In genomic region chr11:116723511-116723910, GRCh38 we compare ENCODE assay signal across 16 cellular contexts. TPM values are rescaled to one million over a fixed set of nuclear protein-coding genes. Genes with fewer than 3 reads are reported as not detected.
A peak's percentile ranks its signal among the peaks of the same experiment; 100 is the strongest.
DNase-seq lines count a peak whose midpoint lies in the region; ATAC-seq, FAIRE-seq and TF ChIP-seq lines count a peak whose summit lies in the region.
"Had no signal": no experiment of that assay in that cellular context is flagged by ENCODE, and none has a peak within 500 bp of the region (broad histone marks: within the 10 kb centered on the region; RNA-seq: fewer than 3 reads in every experiment).

No MANE protein-coding gene starts in this region.

- no peaks in the 10 kb centered on the region for H3K9me3 Mint-ChIP-seq in central memory CD8-positive, alpha-beta T cell
- H3K9me3 Mint-ChIP-seq: CD4-positive, alpha-beta memory T cell had no signal

- no peaks in the 10 kb centered on the region for H4K20me1 ChIP-seq in HepG2 (ENCODE audit: insufficient read depth, low read length)

- WGBS in HepG2 (ENCODE audit: low lambda C conversion rate), result 3% methylated on average over 5 of the region's 7 CpGs

- peaks cover 6 to 76% of the 10 kb centered on the region in 2 experiments; a peak in 3 of 5 replicates for H3K27me3 ChIP-seq in HepG2 (ENCODE audit: control insufficient read depth in 1 of 2, insufficient read depth in 2 of 2, low read length in 2 of 2)
- H3K27me3 ChIP-seq in tibial artery, result peaks cover 0 to 4% of the 10 kb centered on the region in 2 donors

- TF ChIP-seq EP300 in HepG2 (IDR thresholded peaks at IDR 0.05; ENCODE audit: low read depth in 2 of 2, low read length in 2 of 2) (no peak), HepG2 (CRISPR knock-in tag; IDR thresholded peaks at IDR 0.05; ENCODE audit: borderline replicate concordance) (no peak)

- CTCF ChIA-PET in HepG2 (lab: Yijun Ruan, JAX; ENCODE audit: low intra/inter-chr PET ratio, low total read pairs), result no interaction called here

- H2AFZ ChIP-seq in HepG2 (ENCODE audit: low read length), result no peak overlapping the region

- TF ChIP-seq RAD21 in HepG2 (CRISPR knock-in tag; IDR thresholded peaks at IDR 0.05), result no peak

- no peak for DNase-seq in central memory CD8-positive, alpha-beta T cell (ENCODE audit: low spot score in 2 of 2)
- DNase-seq in HepG2 (ENCODE audit: low spot score) (no peak), posterior vena cava (ENCODE audit: low spot score) (peak; percentile 64), tibial artery (no peak), pons (ENCODE audit: low spot score) (no peak)
- DNase-seq: C1 segment of cervical spinal cord; Caco-2; CD4-positive, alpha-beta memory T cell; DMS153; DND-41; GOT3; HCEC 1CT had no signal

- H3K9me3 ChIP-seq in HepG2 (ENCODE audit: low read length), result no peaks in the 10 kb centered on the region
- H3K9me3 ChIP-seq in tibial artery, result no peaks in the 10 kb centered on the region
- H3K9me3 ChIP-seq: Caco-2 had no signal

- H3K36me3 ChIP-seq in HepG2 (replicated peaks in 1 of 2; ENCODE audit: control insufficient read depth in 1 of 2, insufficient read depth in 2 of 2, low read length in 2 of 2) (no peaks in the 10 kb centered on the region), tibial artery (no peaks in the 10 kb centered on the region)

- no peak overlapping the region for H3K4me3 Mint-ChIP-seq in central memory CD8-positive, alpha-beta T cell
- H3K4me3 Mint-ChIP-seq: CD4-positive, alpha-beta memory T cell had no signal

- H3K4me3 ChIP-seq in HepG2 (replicated peaks in 1 of 3; ENCODE audit: insufficient read depth in 1 of 3, low read depth in 2 of 3, low read length in 3 of 3) (no peak overlapping the region), tibial artery (no peak overlapping the region)

- H3K27ac Mint-ChIP-seq in central memory CD8-positive, alpha-beta T cell (ENCODE audit: low read depth), result peak overlapping the region; percentile 9
- H3K27ac Mint-ChIP-seq: CD4-positive, alpha-beta memory T cell had no signal

- peaks cover 41% of the 10 kb centered on the region for H3K27me3 Mint-ChIP-seq in central memory CD8-positive, alpha-beta T cell

- no peak overlapping the region for H3K4me2 ChIP-seq in HepG2 (ENCODE audit: low read depth, low read length)

- no peak for TF ChIP-seq CTCF in HepG2 (CRISPR knock-in tag; IDR thresholded peaks at IDR 0.05)
- TF ChIP-seq CTCF in tibial artery (IDR thresholded peaks at IDR 0.05), result no peak

- H3K4me1 ChIP-seq in HepG2 (ENCODE audit: insufficient read depth, low read length) (no peaks in the 10 kb centered on the region), tibial artery (peaks cover 0 to 12% (median 9%) of the 10 kb centered on the region in 4 donors)
- H3K4me1 ChIP-seq: Caco-2 had no signal

- FAIRE-seq in HepG2 (lab: Jason Lieb, UNC), result no peak
- FAIRE-seq: G401.6, GM12892, H54 had no signal

- BruUV-seq in HepG2 (replicated peaks; lab: Mats Ljungman, UMichigan), result no TSS peak

- in situ Hi-C loops in HepG2 (cut with HindIII; ENCODE audit: extremely low pct_ligation_motif_present, low pct_unique_long_range_greater_than_20kb), result no loop called here

- no peak overlapping the region for H3K9ac ChIP-seq in HepG2 (ENCODE audit: insufficient read depth, low read depth, low read length)

- no peaks in the 10 kb centered on the region for H3K79me2 ChIP-seq in HepG2 (ENCODE audit: insufficient read depth, low read length)

- H3K36me3 Mint-ChIP-seq in central memory CD8-positive, alpha-beta T cell (ENCODE audit: insufficient read depth), result peaks cover 3% of the 10 kb centered on the region
- H3K36me3 Mint-ChIP-seq: CD4-positive, alpha-beta memory T cell had no signal

- intact Hi-C loops in HepG2 (cut with micrococcal nuclease; ENCODE audit: unreplicated experiment) (no loop called here), posterior vena cava (cut with DNase I) (no loop called here), tibial artery (cut with DNase I; ENCODE audit: low total_unique reads) (no loop called here)

- POLR2A ChIA-PET in HepG2 (lab: Yijun Ruan, JAX), result no interaction called here

- TF ChIP-seq POLR2A in HepG2 (IDR thresholded peaks at IDR 0.05; ENCODE audit: insufficient read depth in 1 of 2, low read depth in 2 of 2, low read length in 2 of 2), result no peak

- H3K27ac ChIP-seq in HepG2 (ENCODE audit: extremely low read length, insufficient read depth, low read length), result no peak overlapping the region
- no peak overlapping the region for H3K27ac ChIP-seq in tibial artery

- H3K4me1 Mint-ChIP-seq in central memory CD8-positive, alpha-beta T cell, result no peaks in the 10 kb centered on the region

- no peak for ATAC-seq in central memory CD8-positive, alpha-beta T cell (replicated peaks; ENCODE audit: extremely low read depth, poor library complexity, severe bottlenecking)
- peak; percentile 30; the same call in 2 of the 3 replicates for ATAC-seq in HepG2
- no peak for ATAC-seq in HG02970 (IDR thresholded peaks at IDR 0.05; ENCODE audit: low FRiP score, unreplicated experiment)

TF ChIP-seq in HepG2, 621 proteins besides CTCF, POLR2A, EP300 and RAD21:
- TF ChIP-seq ZNF589 (CRISPR knock-in tag; conservative IDR thresholded peaks at IDR 0.05) (no peak), ZNF260 (CRISPR knock-in tag; IDR thresholded peaks at IDR 0.05; ENCODE audit: borderline replicate concordance, low read depth) (no peak), MIER3 (CRISPR knock-in tag; IDR thresholded peaks at IDR 0.05; ENCODE audit: borderline replicate concordance) (no peak), IRF2 (CRISPR knock-in tag; IDR thresholded peaks at IDR 0.05) (no peak), ZNF644 (CRISPR knock-in tag; IDR thresholded peaks at IDR 0.05; ENCODE audit: low read depth) (no peak)

RNA-seq across cellular contexts. Expression of gene BUD13, which starts 49.3 kb away (rescaled TPM):
- total RNA-seq in HepG2 (2016; rRNA removed; fragmentation: Illumina TruSeq; extraction: Trizol) (25.9 and 31.9 TPM in 2 replicates), posterior vena cava (10 to 100 TPM in 1 of 2 donors, 1 to 10 TPM in 1; 9.2 to 10.2 TPM)
- total RNA-seq in HepG2 (2016; cell fraction: cytosol; rRNA removed; fragmentation: Illumina TruSeq; extraction: Trizol; ENCODE audit: low read depth), result 9.8 and 11.4 TPM in 2 replicates
- total RNA-seq in HepG2 (2016; cell fraction: insoluble cytoplasmic fraction; rRNA removed; fragmentation: Illumina TruSeq; extraction: Trizol), result 26.1 and 34.7 TPM in 2 replicates
- total RNA-seq in HepG2 (2016; cell fraction: membrane; rRNA removed; fragmentation: Illumina TruSeq; extraction: Trizol), result 13.7 and 16.8 TPM in 2 replicates
- total RNA-seq in HepG2 (2016; cell fraction: nucleus; rRNA removed; fragmentation: Illumina TruSeq; extraction: Trizol), result 15.5 and 16.7 TPM in 2 replicates
- polyA plus RNA-seq in HepG2 (2011; rRNA removed), result 13.3 and 13.6 TPM in 2 replicates
- 12.0 and 12.9 TPM in 2 replicates for polyA plus RNA-seq in HepG2 (2011; cell fraction: cytosol; rRNA removed)
- 13.7 and 14.5 TPM in 2 replicates for polyA plus RNA-seq in HepG2 (2011; cell fraction: nucleus; rRNA removed)
- 8.9 and 13.2 TPM in 2 replicates for polyA plus RNA-seq in HepG2 (2012)
- 2.2 and 2.6 TPM in 2 replicates for polyA plus RNA-seq in HepG2 (2016; cell fraction: cytosol; fragmentation: Illumina TruSeq; extraction: Trizol; ENCODE audit: low read depth)
- polyA plus RNA-seq in HepG2 (2016; cell fraction: insoluble cytoplasmic fraction; fragmentation: Illumina TruSeq; extraction: Trizol; ENCODE audit: low read depth), result 28.6 and 34.0 TPM in 2 replicates
- 5.5 and 6.3 TPM in 2 replicates for polyA plus RNA-seq in HepG2 (2016; cell fraction: membrane; fragmentation: Illumina TruSeq; extraction: Trizol; ENCODE audit: low read depth)
- polyA plus RNA-seq in HepG2 (2016; cell fraction: nucleus; fragmentation: Illumina TruSeq; extraction: Trizol; ENCODE audit: insufficient read depth, low read depth), result 25.0 and 27.1 TPM in 2 replicates
- polyA minus RNA-seq in HepG2 (2011; rRNA and poly(A)+ RNA removed; ENCODE audit: low replicate concordance), result 14.1 and 21.2 TPM in 2 replicates
- polyA minus RNA-seq in HepG2 (2011; cell fraction: cytosol; rRNA and poly(A)+ RNA removed), result 8.4 and 8.5 TPM in 2 replicates
- 12.2 and 14.8 TPM in 2 replicates for polyA minus RNA-seq in HepG2 (2011; cell fraction: nucleus; rRNA and poly(A)+ RNA removed)
